In the genomic region with DNA sequence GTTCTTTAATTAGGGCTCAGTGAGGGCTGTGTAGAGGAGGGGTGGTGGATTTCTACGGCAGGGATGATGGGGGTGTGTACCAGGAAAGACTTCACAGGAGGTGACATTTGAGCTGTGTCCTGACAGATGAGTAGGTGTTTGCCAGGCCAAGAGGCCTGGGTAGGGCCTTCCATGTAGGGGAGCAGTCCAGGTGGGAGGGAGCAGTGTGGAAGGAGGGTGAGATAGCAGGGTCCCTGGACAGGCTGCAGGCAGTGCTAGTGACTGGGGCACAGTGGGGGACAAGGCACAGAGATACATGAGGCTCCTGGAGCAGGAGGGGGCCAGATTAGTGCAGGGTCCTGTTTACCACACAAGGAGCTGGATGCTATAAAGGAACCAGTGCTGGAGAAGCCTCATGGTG, we compare ENCODE assay signal across 22 cellular contexts.
"Had no signal": no experiment of that assay in that cellular context is flagged by ENCODE, and none has a peak within 500 bp of the region (broad histone marks: within the 10 kb centered on the region; RNA-seq: fewer than 3 reads in every experiment).

No MANE protein-coding gene starts in this region.

- H3K9me3 ChIP-seq: left lung, sigmoid colon, testis, uterus had no signal

- H3K4me2 ChIP-seq: smooth muscle cell had no signal

- ATAC-seq: activated CD4-positive, alpha-beta T cell treated with anti-CD3 and anti-CD28 coated beads for 36 hours; left lung; stimulated activated naive B cell treated with anti-CD40 and anti-IgM and Interleukin-4, amounts not matched to agents 10 μg/mL and 1 μg/mL and 100 μg/mL, for 72 hours had no signal

- H3K27ac ChIP-seq: coronary artery, left lung, sigmoid colon, testis, uterus had no signal

- H3K36me3 Mint-ChIP-seq: activated naive CD8-positive, alpha-beta T cell treated with anti-CD3 and anti-CD28 coated beads for 36 hours; immature natural killer cell; stimulated activated naive B cell treated with anti-CD40 and anti-IgM and Interleukin-4, amounts not matched to agents 10 μg/mL and 1 μg/mL and 100 μg/mL, for 72 hours had no signal

- H3K4me1 Mint-ChIP-seq: activated B cell treated with CpG ODN at 0.5 μM for 24 hours; activated CD4-positive, alpha-beta T cell treated with anti-CD3 and anti-CD28 coated beads for 36 hours; activated naive CD8-positive, alpha-beta T cell treated with anti-CD3 and anti-CD28 coated beads for 36 hours; immature natural killer cell; stimulated activated naive B cell treated with anti-CD40 and anti-IgM and Interleukin-4, amounts not matched to agents 10 μg/mL and 1 μg/mL and 100 μg/mL, for 72 hours had no signal

- H3K4me3 Mint-ChIP-seq: activated B cell treated with CpG ODN at 0.5 μM for 24 hours; activated CD4-positive, alpha-beta T cell treated with anti-CD3 and anti-CD28 coated beads for 36 hours; activated naive CD8-positive, alpha-beta T cell treated with anti-CD3 and anti-CD28 coated beads for 36 hours; activated T-cell treated with anti-CD3 and anti-CD28 coated beads, Interleukin-2, amount 50 U/mL, for 24 hours; immature natural killer cell; stimulated activated naive B cell treated with anti-CD40 and anti-IgM and Interleukin-4, amounts not matched to agents 10 μg/mL and 1 μg/mL and 100 μg/mL, for 72 hours; T-helper 1 cell treated with Interleukin-12 subunit alpha and Interleukin-12 subunit beta and Interleukin-4 antibody, amounts not matched to agents 30 μg/mL and 1 μg/mL, for 36 hours had no signal

- H3K27me3 ChIP-seq: testis, uterus had no signal

- H3K4me1 ChIP-seq: left lung, testis, uterus had no signal

- H3K36me3 ChIP-seq: left lung, sigmoid colon, uterus had no signal

- H3K4me3 ChIP-seq: coronary artery, left lung, sigmoid colon, smooth muscle cell, testis, uterus had no signal

- H3K27ac Mint-ChIP-seq: activated B cell treated with CpG ODN at 0.5 μM for 24 hours; activated CD4-positive, alpha-beta T cell treated with anti-CD3 and anti-CD28 coated beads for 36 hours; activated naive CD8-positive, alpha-beta T cell treated with anti-CD3 and anti-CD28 coated beads for 36 hours; activated T-cell treated with anti-CD3 and anti-CD28 coated beads, Interleukin-2, amount 50 U/mL, for 24 hours; activated T-helper 2 cell treated with anti-CD3 and anti-CD28 coated beads, Interferon-gamma antibody, Interleukin-2, Interleukin-4, amounts not matched to agents 10 μg/mL and 5 μg/mL and 100 μg/mL, durations not matched to agents 14 hours and 24 hours and 36 hours; immature natural killer cell; stimulated activated naive B cell treated with anti-CD40 and anti-IgM and Interleukin-4, amounts not matched to agents 10 μg/mL and 1 μg/mL and 100 μg/mL, for 72 hours; T-helper 1 cell treated with Interleukin-12 subunit alpha and Interleukin-12 subunit beta and Interleukin-4 antibody, amounts not matched to agents 30 μg/mL and 1 μg/mL, for 36 hours had no signal

- H3K9me3 Mint-ChIP-seq: activated B cell treated with CpG ODN at 0.5 μM for 24 hours; activated naive CD8-positive, alpha-beta T cell treated with anti-CD3 and anti-CD28 coated beads for 36 hours; activated T-helper 2 cell treated with anti-CD3 and anti-CD28 coated beads, Interferon-gamma antibody, Interleukin-2, Interleukin-4, amounts not matched to agents 10 μg/mL and 5 μg/mL and 100 μg/mL, durations not matched to agents 14 hours and 24 hours and 36 hours; T-helper 1 cell treated with Interleukin-12 subunit alpha and Interleukin-12 subunit beta and Interleukin-4 antibody, amounts not matched to agents 30 μg/mL and 1 μg/mL, for 36 hours had no signal

- DNase-seq: activated B cell treated with CpG ODN at 0.5 μM for 24 hours; activated CD4-positive, alpha-beta T cell treated with anti-CD3 and anti-CD28 coated beads for 36 hours; activated CD4-positive, alpha-beta T cell treated with anti-CD3 and anti-CD28 coated beads, Interleukin-2, amount 50 U/mL, for 4 hours; activated CD8-positive, alpha-beta memory T cell treated with anti-CD3 and anti-CD28 coated beads for 24 hours; activated CD8-positive, alpha-beta memory T cell treated with anti-CD3 and anti-CD28 coated beads, Interleukin-2, amount 50 U/mL, for 4 hours; activated naive CD4-positive, alpha-beta T cell; activated naive CD8-positive, alpha-beta T cell treated with anti-CD3 and anti-CD28 coated beads for 36 hours; activated T-cell treated with anti-CD3 and anti-CD28 coated beads, Interleukin-2, amount 50 U/mL, for 24 hours; cerebellar nuclear complex; immature natural killer cell; left lung; occipital lobe; sigmoid colon; stimulated activated CD4-positive, alpha-beta T cell treated with anti-CD3 and anti-CD28 coated beads, Interleukin-15, amount 100 ng/mL, for 24 hours; stimulated activated naive B cell treated with anti-CD40 and anti-IgM and Interleukin-4, amounts not matched to agents 10 μg/mL and 1 μg/mL and 100 μg/mL, for 72 hours; testis; trophoblast cell; uterus had no signal
